1 cellular context compared by ENCODE assay signal in genomic region chr22:20981787-20982562, GRCh38.
TF ChIP-seq lines count a peak whose summit lies in the region.

TSS of gene LZTR1 (plus strand) at chr22:20982297. CDS start at chr22:20982372, 75 bp downstream.

TF ChIP-seq in WTC11, 78 proteins besides CTCF, POLR2A, EP300 and RAD21 (continued from another document):
- no peak for TF ChIP-seq PREB (CRISPR knock-in tag; IDR thresholded peaks at IDR 0.05; ENCODE audit: borderline replicate concordance)
- peak; percentile 92; the same call in 1 of the 2 replicates for TF ChIP-seq FOXP1 (CRISPR knock-in tag; IDR thresholded peaks at IDR 0.05; ENCODE audit: borderline replicate concordance)
- peak; percentile 76 for TF ChIP-seq SP1 (CRISPR knock-in tag; conservative IDR thresholded peaks at IDR 0.05)
- no peak; the same call in 1 of the 2 replicates for TF ChIP-seq TEAD1 (CRISPR knock-in tag; IDR thresholded peaks at IDR 0.05)
- TF ChIP-seq CREB1 (CRISPR knock-in tag; IDR thresholded peaks at IDR 0.05) = peak; percentile 35; the same call in 1 of the 2 replicates
- TF ChIP-seq ZNF396 (CRISPR knock-in tag; IDR thresholded peaks at IDR 0.05; ENCODE audit: borderline replicate concordance) = no peak
- TF ChIP-seq, protein P1, sequence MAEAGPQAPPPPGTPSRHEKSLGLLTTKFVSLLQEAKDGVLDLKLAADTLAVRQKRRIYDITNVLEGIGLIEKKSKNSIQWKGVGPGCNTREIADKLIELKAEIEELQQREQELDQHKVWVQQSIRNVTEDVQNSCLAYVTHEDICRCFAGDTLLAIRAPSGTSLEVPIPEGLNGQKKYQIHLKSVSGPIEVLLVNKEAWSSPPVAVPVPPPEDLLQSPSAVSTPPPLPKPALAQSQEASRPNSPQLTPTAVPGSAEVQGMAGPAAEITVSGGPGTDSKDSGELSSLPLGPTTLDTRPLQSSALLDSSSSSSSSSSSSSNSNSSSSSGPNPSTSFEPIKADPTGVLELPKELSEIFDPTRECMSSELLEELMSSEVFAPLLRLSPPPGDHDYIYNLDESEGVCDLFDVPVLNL (CRISPR knock-in tag; IDR thresholded peaks at IDR 0.05; ENCODE audit: borderline replicate concordance, low read depth) = no peak
- TF ChIP-seq ZNF425 (CRISPR knock-in tag; conservative IDR thresholded peaks at IDR 0.05) = no peak
- no peak for TF ChIP-seq ELF4 (CRISPR knock-in tag; IDR thresholded peaks at IDR 0.05; ENCODE audit: low read depth)
- no peak for TF ChIP-seq FOXJ3 (CRISPR knock-in tag; IDR thresholded peaks at IDR 0.05; ENCODE audit: borderline replicate concordance)
- TF ChIP-seq, protein P2, sequence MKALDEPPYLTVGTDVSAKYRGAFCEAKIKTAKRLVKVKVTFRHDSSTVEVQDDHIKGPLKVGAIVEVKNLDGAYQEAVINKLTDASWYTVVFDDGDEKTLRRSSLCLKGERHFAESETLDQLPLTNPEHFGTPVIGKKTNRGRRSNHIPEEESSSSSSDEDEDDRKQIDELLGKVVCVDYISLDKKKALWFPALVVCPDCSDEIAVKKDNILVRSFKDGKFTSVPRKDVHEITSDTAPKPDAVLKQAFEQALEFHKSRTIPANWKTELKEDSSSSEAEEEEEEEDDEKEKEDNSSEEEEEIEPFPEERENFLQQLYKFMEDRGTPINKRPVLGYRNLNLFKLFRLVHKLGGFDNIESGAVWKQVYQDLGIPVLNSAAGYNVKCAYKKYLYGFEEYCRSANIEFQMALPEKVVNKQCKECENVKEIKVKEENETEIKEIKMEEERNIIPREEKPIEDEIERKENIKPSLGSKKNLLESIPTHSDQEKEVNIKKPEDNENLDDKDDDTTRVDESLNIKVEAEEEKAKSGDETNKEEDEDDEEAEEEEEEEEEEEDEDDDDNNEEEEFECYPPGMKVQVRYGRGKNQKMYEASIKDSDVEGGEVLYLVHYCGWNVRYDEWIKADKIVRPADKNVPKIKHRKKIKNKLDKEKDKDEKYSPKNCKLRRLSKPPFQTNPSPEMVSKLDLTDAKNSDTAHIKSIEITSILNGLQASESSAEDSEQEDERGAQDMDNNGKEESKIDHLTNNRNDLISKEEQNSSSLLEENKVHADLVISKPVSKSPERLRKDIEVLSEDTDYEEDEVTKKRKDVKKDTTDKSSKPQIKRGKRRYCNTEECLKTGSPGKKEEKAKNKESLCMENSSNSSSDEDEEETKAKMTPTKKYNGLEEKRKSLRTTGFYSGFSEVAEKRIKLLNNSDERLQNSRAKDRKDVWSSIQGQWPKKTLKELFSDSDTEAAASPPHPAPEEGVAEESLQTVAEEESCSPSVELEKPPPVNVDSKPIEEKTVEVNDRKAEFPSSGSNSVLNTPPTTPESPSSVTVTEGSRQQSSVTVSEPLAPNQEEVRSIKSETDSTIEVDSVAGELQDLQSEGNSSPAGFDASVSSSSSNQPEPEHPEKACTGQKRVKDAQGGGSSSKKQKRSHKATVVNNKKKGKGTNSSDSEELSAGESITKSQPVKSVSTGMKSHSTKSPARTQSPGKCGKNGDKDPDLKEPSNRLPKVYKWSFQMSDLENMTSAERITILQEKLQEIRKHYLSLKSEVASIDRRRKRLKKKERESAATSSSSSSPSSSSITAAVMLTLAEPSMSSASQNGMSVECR (CRISPR knock-in tag; IDR thresholded peaks at IDR 0.05; ENCODE audit: borderline replicate concordance) = peak; percentile 80; the same call in 1 of the 2 replicates
- TF ChIP-seq NFE2L1 (CRISPR knock-in tag; IDR thresholded peaks at IDR 0.05) = peak; percentile 68; the same call in 1 of the 2 replicates
- TF ChIP-seq RELA (CRISPR knock-in tag; IDR thresholded peaks at IDR 0.05; ENCODE audit: borderline replicate concordance) = peak; percentile 84; the same call in 1 of the 2 replicates
- TF ChIP-seq JAZF1 (CRISPR knock-in tag; IDR thresholded peaks at IDR 0.05) = no peak
- no peak for TF ChIP-seq ZNF512 (CRISPR knock-in tag; IDR thresholded peaks at IDR 0.05; ENCODE audit: borderline replicate concordance)
- TF ChIP-seq ZNF121 (CRISPR knock-in tag; IDR thresholded peaks at IDR 0.05) = no peak
- no peak for TF ChIP-seq ZNF263 (CRISPR knock-in tag; IDR thresholded peaks at IDR 0.05; ENCODE audit: low read depth)
- TF ChIP-seq ZNF281 (CRISPR knock-in tag; IDR thresholded peaks at IDR 0.05) = peak; percentile 84
- no peak for TF ChIP-seq ZNF423 (CRISPR knock-in tag; IDR thresholded peaks at IDR 0.05)
- TF ChIP-seq RORB (CRISPR knock-in tag; IDR thresholded peaks at IDR 0.05) = no peak
- TF ChIP-seq E2F1 (CRISPR knock-in tag; IDR thresholded peaks at IDR 0.05) = no peak
- peak; percentile 94 for TF ChIP-seq HMGXB4 (CRISPR knock-in tag; IDR thresholded peaks at IDR 0.05)
- no peak for TF ChIP-seq ERG (CRISPR knock-in tag; IDR thresholded peaks at IDR 0.05)
- 0 out of 2 replicates have a peak, but pooled peaks have one; percentile 19 for TF ChIP-seq NFYB (CRISPR knock-in tag; conservative IDR thresholded peaks at IDR 0.05; ENCODE audit: low read depth)
- TF ChIP-seq, protein P3, sequence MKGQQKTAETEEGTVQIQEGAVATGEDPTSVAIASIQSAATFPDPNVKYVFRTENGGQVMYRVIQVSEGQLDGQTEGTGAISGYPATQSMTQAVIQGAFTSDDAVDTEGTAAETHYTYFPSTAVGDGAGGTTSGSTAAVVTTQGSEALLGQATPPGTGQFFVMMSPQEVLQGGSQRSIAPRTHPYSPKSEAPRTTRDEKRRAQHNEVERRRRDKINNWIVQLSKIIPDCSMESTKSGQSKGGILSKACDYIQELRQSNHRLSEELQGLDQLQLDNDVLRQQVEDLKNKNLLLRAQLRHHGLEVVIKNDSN (CRISPR knock-in tag; IDR thresholded peaks at IDR 0.05) = peak; percentile 54; the same call in 1 of the 2 replicates
- TF ChIP-seq ZNF232 (CRISPR knock-in tag; IDR thresholded peaks at IDR 0.05) = peak; percentile 77; the same call in 1 of the 2 replicates
- TF ChIP-seq SMAD3 (CRISPR knock-in tag; IDR thresholded peaks at IDR 0.05; ENCODE audit: borderline replicate concordance) = 0 out of 2 replicates have a peak, but pooled peaks have one; percentile 40
